ENCODE assay signal across 8 cellular contexts in the genomic region with DNA sequence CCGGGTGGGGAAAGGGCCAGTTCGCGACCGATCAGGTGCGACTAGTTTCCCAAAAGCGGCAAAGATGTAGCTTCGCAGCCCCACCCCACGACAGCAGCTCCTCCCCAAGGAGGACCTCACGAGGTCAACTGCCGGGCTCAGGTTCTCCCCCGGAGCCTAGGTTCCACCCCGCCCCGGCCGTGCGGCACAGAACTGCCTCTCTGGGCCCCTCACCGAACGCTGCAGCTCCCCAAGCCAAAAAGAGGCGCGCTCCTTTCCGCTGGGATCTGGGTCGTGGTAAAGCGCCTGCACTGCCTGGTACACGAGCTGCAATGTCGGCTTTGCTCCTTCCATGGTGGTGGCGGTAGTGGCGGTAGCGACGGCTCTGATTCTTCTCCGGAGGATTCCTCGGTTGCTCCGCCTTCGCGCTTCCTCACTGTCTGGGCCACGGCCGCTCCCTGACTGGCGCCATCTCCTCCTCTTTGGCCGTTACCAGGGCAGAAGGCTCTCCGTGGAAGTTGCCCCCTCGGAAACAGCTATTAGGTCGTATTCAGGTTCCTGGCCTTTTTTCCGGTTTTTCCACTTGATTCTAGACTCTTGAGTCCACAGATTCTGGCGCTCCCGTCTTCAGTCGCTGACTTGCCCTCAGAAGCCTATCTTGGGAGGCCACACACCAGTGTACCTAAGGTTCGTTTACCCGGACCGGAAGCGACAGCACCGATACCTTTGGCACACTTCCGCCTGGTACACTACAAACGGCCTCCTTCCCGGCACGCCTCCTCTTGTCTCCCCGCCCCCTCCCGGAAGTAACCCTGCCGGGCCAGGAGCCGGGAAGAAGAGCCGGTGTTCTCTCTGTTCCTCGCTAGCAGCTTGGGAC. TPM values are rescaled to one million over a fixed set of nuclear protein-coding genes. Genes with fewer than 3 reads are reported as not detected.
DNase-seq lines count a peak whose midpoint lies in the region; ATAC-seq and TF ChIP-seq lines count a peak whose summit lies in the region.

TSS of gene TNPO3 (minus strand) at position 674 of the 856 bp plus-strand sequence. CDS start at position 333, 341 bp downstream.

- ATAC-seq in GM19043 (IDR thresholded peaks at IDR 0.05; ENCODE audit: low read depth, unreplicated experiment) (peak; percentile 77), HG03378 (IDR thresholded peaks at IDR 0.05; ENCODE audit: unreplicated experiment) (peak; percentile 70)

- H3K9me3 Mint-ChIP-seq in chondrocyte (ENCODE audit: low read depth), result no peaks in the 10 kb centered on the region

- peaks cover 27% of the 10 kb centered on the region for H3K4me1 Mint-ChIP-seq in chondrocyte (ENCODE audit: low read depth)

- H3K4me3 Mint-ChIP-seq in chondrocyte (ENCODE audit: unreplicated experiment), result peak within 1 kb of the TSS; percentile 86

- peak; percentile 28 for TF ChIP-seq CTCF in chondrocyte (IDR thresholded peaks at IDR 0.05)

- peaks cover 12% of the 10 kb centered on the region for H3K27me3 Mint-ChIP-seq in chondrocyte (ENCODE audit: low read depth)

- H3K27ac Mint-ChIP-seq in chondrocyte (ENCODE audit: unreplicated experiment), result peak within 1 kb of the TSS; percentile 99

- H3K36me3 Mint-ChIP-seq in chondrocyte (ENCODE audit: low read depth), result peaks cover 3% of the 10 kb centered on the region

- DNase-seq in AML-193 (lab: John Stamatoyannopoulos, UW), result peak; percentile 87 to 96
- peak; percentile 64 for DNase-seq in NCI-H510A (lab: John Stamatoyannopoulos, UW)
- DNase-seq in activated CD4-positive, alpha-beta T cell treated with anti-CD3 and anti-CD28 coated beads for 24 hours (ENCODE audit: low read depth in 2 of 2), result peak; percentile 90 to 91
- DNase-seq in chondrocyte (ENCODE audit: low spot score), result peak; percentile 95
- DNase-seq in kidney glomerular epithelial cell (lab: John Stamatoyannopoulos, UW), result peak; percentile 93
- DNase-seq in stimulated activated CD4-positive, alpha-beta T cell treated with anti-CD3 and anti-CD28 coated beads, Interleukin-1b, Interleukin-23, amount 100 ng/mL, for 1 hour (ENCODE audit: low read depth in 2 of 2), result peak; percentile 65 to 90

RNA-seq across cellular contexts. Expression of gene TNPO3, which starts in this region (rescaled TPM):
- 39.5 to 44.0 TPM (median 43.9 TPM) in 3 replicates for total RNA-seq in chondrocyte

Comparison
In these comparisons a context has a peak if more than half of its experiments do, and no peak if none do; other contexts are left out.
1. Peak in every context shown above with its lines: DNase-seq and ATAC-seq.